Comparison of ENCODE assay signal across 25 cellular contexts in the genomic region with DNA sequence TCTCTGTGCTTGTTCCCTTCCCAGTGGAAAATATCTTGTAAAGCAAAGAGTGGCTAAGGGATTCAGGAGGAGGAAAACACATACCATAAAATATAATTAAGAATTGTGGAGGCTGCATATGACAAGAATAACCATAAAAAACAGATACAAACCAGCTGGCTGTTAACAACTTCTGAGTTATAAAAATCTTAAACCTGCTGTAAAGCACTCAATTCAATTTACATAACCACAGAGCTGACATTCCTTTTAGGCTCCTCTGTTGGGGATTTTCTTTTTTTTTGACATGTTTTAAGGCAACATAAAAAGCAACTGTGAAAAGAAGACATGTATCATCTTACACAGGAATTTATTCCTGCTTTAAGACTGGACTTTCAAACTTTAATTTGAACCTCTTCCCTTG.
"Had no signal": no experiment of that assay in that cellular context is flagged by ENCODE, and none has a peak within 500 bp of the region (broad histone marks: within the 10 kb centered on the region; RNA-seq: fewer than 3 reads in every experiment).

No MANE protein-coding gene starts in this region.

- H3K9me3 Mint-ChIP-seq: activated CD4-positive, alpha-beta memory T cell treated with anti-CD3 and anti-CD28 coated beads for 36 hours; activated naive CD4-positive, alpha-beta T cell treated with anti-CD3 and anti-CD28 coated beads, Interleukin-2, amount 50 U/mL, for 24 hours had no signal

- H3K27me3 ChIP-seq: adrenal gland, colonic mucosa, foreskin keratinocyte, right atrium auricular region, SJSA1, suprapubic skin had no signal

- H3K27me3 Mint-ChIP-seq: activated CD4-positive, alpha-beta memory T cell treated with anti-CD3 and anti-CD28 coated beads for 36 hours; activated CD8-positive, alpha-beta memory T cell treated with anti-CD3 and anti-CD28 coated beads, Interleukin-2, amount 10 ng/mL, durations not matched to agents 7 days and 5 days; activated naive CD4-positive, alpha-beta T cell treated with anti-CD3 and anti-CD28 coated beads, Interleukin-2, amount 50 U/mL, for 24 hours; naive thymus-derived CD4-positive, alpha-beta T cell; progenitor cell of endocrine pancreas had no signal

- H3K4me1 ChIP-seq: adrenal gland, colonic mucosa, foreskin keratinocyte, right atrium auricular region, SJSA1, suprapubic skin had no signal

- DNase-seq: activated CD4-positive, alpha-beta memory T cell treated with anti-CD3 and anti-CD28 coated beads for 36 hours; activated CD4-positive, alpha-beta T cell treated with anti-CD3 and anti-CD28 coated beads for 1 hour; activated CD8-positive, alpha-beta memory T cell treated with anti-CD3 and anti-CD28 coated beads, Interleukin-2, amount 10 ng/mL, durations not matched to agents 7 days and 5 days; activated effector memory CD4-positive, alpha-beta T cell treated with Interleukin-2 at 50 U/mL for 16 hours; activated T-cell treated with anti-CD3 and anti-CD28 coated beads, Interleukin-2, amount 50 U/mL, for 1 hour; adrenal gland; caudate nucleus; colonic mucosa; foreskin keratinocyte; glutamatergic neuron; left cardiac atrium; naive thymus-derived CD4-positive, alpha-beta T cell; occipital lobe; stimulated activated CD4-positive, alpha-beta T cell treated with anti-CD3 and anti-CD28 coated beads, Interleukin-4, amount 100 ng/mL, for 4 hours; stimulated activated CD8-positive, alpha-beta memory T cell treated with anti-CD3 and anti-CD28 coated beads, Interleukin-4, amount 100 ng/mL, for 48 hours; stimulated activated naive CD4-positive, alpha-beta T cell treated with Interleukin-2 at 50 U/mL for 16 hours; T-helper 1 cell; trophoblast cell had no signal

- ATAC-seq: activated CD8-positive, alpha-beta memory T cell treated with anti-CD3 and anti-CD28 coated beads, Interleukin-2, amount 10 ng/mL, durations not matched to agents 7 days and 5 days; foreskin keratinocyte; left cardiac atrium; naive thymus-derived CD4-positive, alpha-beta T cell had no signal

- H3K4me3 ChIP-seq: adrenal gland, colonic mucosa, lung, right atrium auricular region, SJSA1, skin epidermis, suprapubic skin had no signal

- H3K9me3 ChIP-seq: adrenal gland, colonic mucosa, right atrium auricular region, SJSA1, suprapubic skin had no signal

- H3K4me3 Mint-ChIP-seq: activated CD4-positive, alpha-beta memory T cell treated with anti-CD3 and anti-CD28 coated beads for 36 hours; activated CD8-positive, alpha-beta memory T cell treated with anti-CD3 and anti-CD28 coated beads, Interleukin-2, amount 10 ng/mL, durations not matched to agents 7 days and 5 days; activated naive CD4-positive, alpha-beta T cell treated with anti-CD3 and anti-CD28 coated beads, Interleukin-2, amount 50 U/mL, for 24 hours; naive thymus-derived CD4-positive, alpha-beta T cell had no signal

- H3K4me1 Mint-ChIP-seq: activated CD8-positive, alpha-beta memory T cell treated with anti-CD3 and anti-CD28 coated beads, Interleukin-2, amount 10 ng/mL, durations not matched to agents 7 days and 5 days; activated naive CD4-positive, alpha-beta T cell treated with anti-CD3 and anti-CD28 coated beads, Interleukin-2, amount 50 U/mL, for 24 hours; naive thymus-derived CD4-positive, alpha-beta T cell had no signal

- H3K36me3 ChIP-seq: adrenal gland, colonic mucosa, right atrium auricular region, SJSA1, suprapubic skin had no signal

- H3K36me3 Mint-ChIP-seq: activated CD4-positive, alpha-beta memory T cell treated with anti-CD3 and anti-CD28 coated beads for 36 hours; activated CD8-positive, alpha-beta memory T cell treated with anti-CD3 and anti-CD28 coated beads, Interleukin-2, amount 10 ng/mL, durations not matched to agents 7 days and 5 days; activated naive CD4-positive, alpha-beta T cell treated with anti-CD3 and anti-CD28 coated beads, Interleukin-2, amount 50 U/mL, for 24 hours; naive thymus-derived CD4-positive, alpha-beta T cell had no signal

- H3K27ac ChIP-seq: adrenal gland, colonic mucosa, foreskin keratinocyte, right atrium auricular region, SJSA1, skin epidermis, suprapubic skin had no signal

- H3K27ac Mint-ChIP-seq: activated CD4-positive, alpha-beta memory T cell treated with anti-CD3 and anti-CD28 coated beads for 36 hours; activated CD8-positive, alpha-beta memory T cell treated with anti-CD3 and anti-CD28 coated beads, Interleukin-2, amount 10 ng/mL, durations not matched to agents 7 days and 5 days; activated naive CD4-positive, alpha-beta T cell treated with anti-CD3 and anti-CD28 coated beads, Interleukin-2, amount 50 U/mL, for 24 hours; naive thymus-derived CD4-positive, alpha-beta T cell; progenitor cell of endocrine pancreas had no signal
